Comparison of ENCODE assay signal across 1 cellular context in genomic region chr1:231334079-231334666, GRCh38.
TF ChIP-seq lines count a peak whose summit lies in the region.

No MANE protein-coding gene starts in this region.

TF ChIP-seq in HEK293, 187 proteins besides CTCF, POLR2A, EP300 and RAD21 (continued from another document):
- peak; percentile 83 for TF ChIP-seq PRDM10 (tag by site-specific recombination; IDR thresholded peaks at IDR 0.05)
- no peak for TF ChIP-seq ZNF26 (tag by site-specific recombination; IDR thresholded peaks at IDR 0.05)
- TF ChIP-seq ZSCAN30 (tag by site-specific recombination; IDR thresholded peaks at IDR 0.05), result no peak
- no peak for TF ChIP-seq INSM2 (tag by site-specific recombination; IDR thresholded peaks at IDR 0.05)
- 0 out of 2 replicates have a peak, but pooled peaks have one; percentile 8 for TF ChIP-seq ZNF501 (tag by site-specific recombination; IDR thresholded peaks at IDR 0.05)
- no peak for TF ChIP-seq ZNF658 (tag by site-specific recombination; IDR thresholded peaks at IDR 0.05)
- TF ChIP-seq PRDM1 (tag by site-specific recombination; IDR thresholded peaks at IDR 0.05), result peak; percentile 55
